18 cellular contexts compared by ENCODE assay signal in genomic region chr2:128686498-128686861, GRCh38.
DNase-seq lines count a peak whose midpoint lies in the region; ATAC-seq and TF ChIP-seq lines count a peak whose summit lies in the region.
"Had no signal": no experiment of that assay in that cellular context is flagged by ENCODE, and none has a peak within 500 bp of the region (broad histone marks: within the 10 kb centered on the region; RNA-seq: fewer than 3 reads in every experiment).

No MANE protein-coding gene starts in this region.

- no peaks in the 10 kb centered on the region for H3K36me3 ChIP-seq in left lung

- ATAC-seq in GM21619 (IDR thresholded peaks at IDR 0.05; ENCODE audit: unreplicated experiment) = peak; percentile 77
- peak; percentile 35 for ATAC-seq in left lung
- ATAC-seq: GM12878, GM23338, psoas muscle had no signal

- DNase-seq in SIG-M5 treated with dmso at 0.1 percent for 504 hours (lab: John Stamatoyannopoulos, UW; ENCODE audit: unreplicated experiment) (peak; percentile 61), SIG-M5 (lab: John Stamatoyannopoulos, UW) (no peak), KG1 (lab: John Stamatoyannopoulos, UW) (peak; percentile 48), left lung (no peak), dorsolateral prefrontal cortex (no peak), NCI-H2029 (lab: John Stamatoyannopoulos, UW) (no peak), GM19238 (ENCODE audit: insufficient read length, low spot score) (no peak)
- DNase-seq: activated CD4-positive, alpha-beta T cell treated with anti-CD3 and anti-CD28 coated beads, Interleukin-2, amount 50 U/mL, for 4 hours; cerebellar nuclear complex; midbrain; NCI-H524; psoas muscle; stimulated activated CD4-positive, alpha-beta T cell treated with anti-CD3 and anti-CD28 coated beads, Interleukin-4, amount 100 ng/mL, for 4 hours; T-cell had no signal

- H3K27ac ChIP-seq in left lung (no peak overlapping the region), dorsolateral prefrontal cortex (no peak overlapping the region)
- H3K27ac ChIP-seq: 22Rv1, psoas muscle had no signal

- intact Hi-C loops in left lung (cut with DNase I) (no loop called here), dorsolateral prefrontal cortex (cut with DNase I) (no loop called here)

- TF ChIP-seq CTCF in left lung (IDR thresholded peaks at IDR 0.05) = no peak
- TF ChIP-seq CTCF in dorsolateral prefrontal cortex (IDR thresholded peaks at IDR 0.05 in 54 of 56, conservative IDR thresholded peaks at IDR 0.05 in 2 of 56; ENCODE audit: low read depth in 1 of 56, partially characterized antibody in 56 of 56) = no peak

- peaks cover 0 to 4% of the 10 kb centered on the region in 2 donors for H3K27me3 ChIP-seq in left lung
- no peaks in the 10 kb centered on the region for H3K27me3 ChIP-seq in dorsolateral prefrontal cortex

- no peak overlapping the region for H3K4me3 ChIP-seq in left lung
- no peak overlapping the region for H3K4me3 ChIP-seq in dorsolateral prefrontal cortex
- H3K4me3 ChIP-seq: GM12878, GM23338, psoas muscle had no signal

- no peaks in the 10 kb centered on the region for H3K9me3 ChIP-seq in left lung
- H3K9me3 ChIP-seq: psoas muscle had no signal

- peaks cover 0 to 4% of the 10 kb centered on the region in 2 donors for H3K4me1 ChIP-seq in left lung
- H3K4me1 ChIP-seq: psoas muscle had no signal

Comparison
In these comparisons a context has a peak if more than half of its experiments do, and no peak if none do; other contexts are left out.
1. DNase-seq: peak in SIG-M5 treated with dmso at 0.1 percent for 504 hours (single experiment) and KG1 (single experiment); none in SIG-M5 (single experiment), left lung (0 of 2), dorsolateral prefrontal cortex (0 of 10), NCI-H2029 (single experiment) and GM19238 (single experiment).